ENCODE assay signal across 9 cellular contexts in the genomic region with DNA sequence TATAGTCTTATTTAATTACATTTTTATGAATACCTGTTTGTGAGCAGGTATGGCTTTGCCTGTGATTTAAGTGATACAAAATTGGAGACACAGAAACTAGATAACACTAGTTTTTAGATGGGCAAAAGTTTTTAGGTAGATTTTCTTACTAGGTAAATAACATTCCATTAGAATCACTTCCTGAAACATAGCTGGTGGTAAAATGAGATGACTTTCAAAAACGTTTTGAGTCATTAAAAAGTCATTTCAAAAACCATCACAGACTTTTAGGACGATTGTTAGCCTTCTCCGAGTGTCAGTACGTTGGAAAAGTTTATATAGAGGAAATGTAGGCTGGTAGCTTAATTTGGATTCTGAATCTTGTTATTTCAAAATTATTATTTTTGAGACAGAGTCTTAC. TPM values are rescaled to one million over a fixed set of nuclear protein-coding genes. Genes with fewer than 3 reads are reported as not detected.
DNase-seq lines count a peak whose midpoint lies in the region; ATAC-seq and TF ChIP-seq lines count a peak whose summit lies in the region.
"Had no signal": no experiment of that assay in that cellular context is flagged by ENCODE, and none has a peak within 500 bp of the region (broad histone marks: within the 10 kb centered on the region; RNA-seq: fewer than 3 reads in every experiment).

No MANE protein-coding gene starts in this region.

- BruUV-seq in IMR-90 (replicated peaks; lab: Mats Ljungman, UMichigan): no TSS peak

- no peak overlapping the region for H2BK120ac ChIP-seq in IMR-90 (ENCODE audit: low read depth, low read length)

- no peak overlapping the region for H2BK15ac ChIP-seq in IMR-90 (ENCODE audit: low read depth, low read length)

- ATAC-seq in IMR-90 (ENCODE audit: low read depth): no peak
- ATAC-seq in HG02798 (IDR thresholded peaks at IDR 0.05; ENCODE audit: poor library complexity, unreplicated experiment): no peak
- no peak for ATAC-seq in activated CD8-positive, alpha-beta memory T cell treated with anti-CD3 and anti-CD28 coated beads, Interleukin-2, amount 10 ng/mL, durations not matched to agents 7 days and 5 days

- dilution Hi-C loops in IMR-90 (cut with HindIII; ENCODE audit: low sequenced_read_pairs, unreplicated experiment): no loop called here

- H3K79me1 ChIP-seq in IMR-90 (ENCODE audit: low read depth in 1 of 2, low read length in 2 of 2): peaks cover 16 to 41% of the 10 kb centered on the region in 2 experiments; a peak in 3 of 4 replicates

- H3K9me3 ChIP-seq in BLaER1 (no peaks in the 10 kb centered on the region), IMR-90 (ENCODE audit: control insufficient read depth, insufficient read depth, low read length) (no peaks in the 10 kb centered on the region)

- no peak overlapping the region for H2AK9ac ChIP-seq in IMR-90 (replicated peaks; ENCODE audit: low read depth, low read length, poor library complexity)

- no peak overlapping the region; a peak in 1 of 4 replicates for H4K8ac ChIP-seq in IMR-90 (ENCODE audit: low read depth in 2 of 2, low read length in 2 of 2)

- no peak overlapping the region for H2AK5ac ChIP-seq in IMR-90 (ENCODE audit: low read depth, low read length)

- no peaks in the 10 kb centered on the region for H3K27me3 ChIP-seq in BLaER1
- H3K27me3 ChIP-seq in IMR-90 (ENCODE audit: control insufficient read depth, insufficient read depth, low read length): no peaks in the 10 kb centered on the region

- peaks cover 4% of the 10 kb centered on the region for H3K9me3 Mint-ChIP-seq in nephron progenitor cell
- H3K9me3 Mint-ChIP-seq in activated CD8-positive, alpha-beta memory T cell treated with anti-CD3 and anti-CD28 coated beads, Interleukin-2, amount 10 ng/mL, durations not matched to agents 7 days and 5 days (ENCODE audit: low read depth): no peaks in the 10 kb centered on the region

- TF ChIP-seq CTCF in IMR-90 (conservative IDR thresholded peaks at IDR 0.05; ENCODE audit: low read depth, low read length) (no peak), cardiac fibroblast (IDR thresholded peaks at IDR 0.05; ENCODE audit: low read depth, low read length) (no peak), nephron progenitor cell (IDR thresholded peaks at IDR 0.05) (no peak)

- H3K4me2 ChIP-seq in BLaER1 (peak overlapping the region; percentile 94), IMR-90 (ENCODE audit: low read depth, low read length) (no peak overlapping the region; the same call in 1 of the 2 replicates)

- H3K4me1 ChIP-seq in BLaER1 (peaks cover 48% of the 10 kb centered on the region), IMR-90 (ENCODE audit: control insufficient read depth, insufficient read depth, low read length) (peaks cover 10% of the 10 kb centered on the region)

- H3K27me3 Mint-ChIP-seq in nephron progenitor cell (ENCODE audit: low read depth, poor library complexity): no peaks in the 10 kb centered on the region
- no peaks in the 10 kb centered on the region for H3K27me3 Mint-ChIP-seq in activated CD8-positive, alpha-beta memory T cell treated with anti-CD3 and anti-CD28 coated beads, Interleukin-2, amount 10 ng/mL, durations not matched to agents 7 days and 5 days

- peaks cover 35% of the 10 kb centered on the region for H3K4me1 Mint-ChIP-seq in nephron progenitor cell
- H3K4me1 Mint-ChIP-seq in activated CD8-positive, alpha-beta memory T cell treated with anti-CD3 and anti-CD28 coated beads, Interleukin-2, amount 10 ng/mL, durations not matched to agents 7 days and 5 days: peaks cover 28% of the 10 kb centered on the region

- peak overlapping the region; percentile 96 for H3K4me3 ChIP-seq in BLaER1
- peak overlapping the region; percentile 76 for H3K4me3 ChIP-seq in IMR-90 (ENCODE audit: insufficient read depth, low read depth, low read length)
- H3K4me3 ChIP-seq in cardiac fibroblast (replicated peaks in 1 of 2; ENCODE audit: low read depth in 2 of 2, low read length in 2 of 2): peak overlapping the region; percentile 59 to 67

- H3K4ac ChIP-seq in IMR-90 (ENCODE audit: low read depth, low read length): no peak overlapping the region

- H2BK20ac ChIP-seq in IMR-90 (ENCODE audit: low read depth, low read length): no peak overlapping the region

- H3K9me1 ChIP-seq in IMR-90 (ENCODE audit: insufficient read depth, low read length): peaks cover 15% of the 10 kb centered on the region

- H4K20me1 ChIP-seq in BLaER1 (peaks cover 46% of the 10 kb centered on the region), IMR-90 (ENCODE audit: insufficient read depth, low read length) (peaks cover 8% of the 10 kb centered on the region; the same call in 1 of the 2 replicates)

- H2AFZ ChIP-seq in IMR-90 (replicated peaks; ENCODE audit: low read length, poor library complexity): no peak overlapping the region

- no peak overlapping the region for H3K18ac ChIP-seq in IMR-90 (ENCODE audit: low read depth, low read length)

- TF ChIP-seq RAD21 in IMR-90 (IDR thresholded peaks at IDR 0.05; ENCODE audit: low read length): no peak

- no peak overlapping the region for H2BK5ac ChIP-seq in IMR-90 (ENCODE audit: low read depth, low read length, poor library complexity, severe bottlenecking)

- H3K27ac Mint-ChIP-seq in nephron progenitor cell: no peak overlapping the region
- no peak overlapping the region for H3K27ac Mint-ChIP-seq in activated CD8-positive, alpha-beta memory T cell treated with anti-CD3 and anti-CD28 coated beads, Interleukin-2, amount 10 ng/mL, durations not matched to agents 7 days and 5 days

- POLR2A ChIA-PET in IMR-90 (lab: Charles Lee; ENCODE audit: unreplicated experiment): no interaction called here

- H3K4me3 Mint-ChIP-seq in nephron progenitor cell: peak overlapping the region; percentile 83
- no peak overlapping the region for H3K4me3 Mint-ChIP-seq in activated CD8-positive, alpha-beta memory T cell treated with anti-CD3 and anti-CD28 coated beads, Interleukin-2, amount 10 ng/mL, durations not matched to agents 7 days and 5 days

- H3K9ac ChIP-seq in BLaER1: peak overlapping the region; percentile 92
- no peak overlapping the region; the same call in 1 of the 2 replicates for H3K9ac ChIP-seq in IMR-90 (ENCODE audit: low read depth, low read length)

- no peak overlapping the region for H3K14ac ChIP-seq in IMR-90 (replicated peaks; ENCODE audit: low read depth, low read length)

- CTCF ChIA-PET in IMR-90 (lab: Yijun Ruan, JAX): interaction anchor here (0.6 to 1.9 kb wide), 6 partner anchors 41 to 608 kb away, joined by 3 to 9 read pairs (median 6); no protein-coding TSS in a partner anchor
- CTCF ChIA-PET in activated CD8-positive, alpha-beta memory T cell treated with anti-CD3 and anti-CD28 coated beads, Interleukin-2, amount 10 ng/mL, durations not matched to agents 7 days and 5 days (lab: Charles Lee): interaction anchor here (0.7 to 2.7 kb wide), 16 partner anchors 10 to 377 kb away, joined by 3 to 14 read pairs (median 4); a partner anchor contains a TSS

- H4K91ac ChIP-seq in IMR-90 (ENCODE audit: insufficient read depth, low read depth, low read length): no peak overlapping the region

- TF ChIP-seq POLR2A in IMR-90 (IDR thresholded peaks at IDR 0.05; ENCODE audit: low read depth, low read length): no peak

- no peak overlapping the region for H4K5ac ChIP-seq in IMR-90 (ENCODE audit: low read depth, low read length)

- H3K56ac ChIP-seq in IMR-90 (ENCODE audit: extremely low read depth, insufficient read depth, low read length): no peak overlapping the region

- intact Hi-C loops in IMR-90 (cut with micrococcal nuclease): loop anchor here (1.0 to 2.0 kb wide), 2 partner anchors 26 to 57 kb away; no protein-coding TSS in a partner anchor

- no peak overlapping the region for H3K27ac ChIP-seq in BLaER1
- H3K27ac ChIP-seq in IMR-90 (ENCODE audit: insufficient read depth, low read length): no peak overlapping the region

- DNase-seq in IMR-90 (no peak), cardiac fibroblast (ENCODE audit: low read depth in 2 of 2) (peak in 1 of 2 donors; percentile 25), nephron progenitor cell (no peak), AG20443 (ENCODE audit: low spot score) (no peak)
- no peak for DNase-seq in activated CD4-positive, alpha-beta T cell treated with anti-CD3 and anti-CD28 coated beads, Interleukin-2, amount 50 U/mL, for 48 hours
- no peak for DNase-seq in activated CD8-positive, alpha-beta memory T cell treated with anti-CD3 and anti-CD28 coated beads, Interleukin-2, amount 10 ng/mL, durations not matched to agents 7 days and 5 days

- no peak overlapping the region for H3K23ac ChIP-seq in IMR-90 (ENCODE audit: low read depth, low read length)

- H3K36me3 ChIP-seq in BLaER1: 0 out of 2 replicates have a peak, but pooled peaks cover 9% of the 10 kb centered on the region
- H3K36me3 ChIP-seq in IMR-90 (ENCODE audit: control insufficient read depth, insufficient read depth, low read length): no peaks in the 10 kb centered on the region

- H3K36me3 Mint-ChIP-seq in nephron progenitor cell (ENCODE audit: low read depth): no peaks in the 10 kb centered on the region
- H3K36me3 Mint-ChIP-seq in activated CD8-positive, alpha-beta memory T cell treated with anti-CD3 and anti-CD28 coated beads, Interleukin-2, amount 10 ng/mL, durations not matched to agents 7 days and 5 days: peaks cover 2% of the 10 kb centered on the region

- no CpG with 5 or more reads among the region's 4 CpGs for WGBS in IMR-90 (ENCODE audit: extremely low coverage in 2 of 2, insufficient read length in 1 of 2), 2 experiments

- in situ Hi-C loops in IMR-90 (cut with MboI; ENCODE audit: low sequenced_read_pairs): no loop called here

TF ChIP-seq in IMR-90, 13 proteins besides CTCF, POLR2A, EP300 and RAD21 (continues in another document):
- TF ChIP-seq RFX5 (IDR thresholded peaks at IDR 0.05; ENCODE audit: low read depth, low read length): no peak
- TF ChIP-seq FOS (IDR thresholded peaks at IDR 0.05; ENCODE audit: low read depth, low read length): no peak
- no peak for TF ChIP-seq MXI1 (IDR thresholded peaks at IDR 0.05; ENCODE audit: borderline replicate concordance, low read depth, low read length)
- no peak for TF ChIP-seq CHD1 (IDR thresholded peaks at IDR 0.05; ENCODE audit: low read depth, low read length)
- TF ChIP-seq, protein P1, sequence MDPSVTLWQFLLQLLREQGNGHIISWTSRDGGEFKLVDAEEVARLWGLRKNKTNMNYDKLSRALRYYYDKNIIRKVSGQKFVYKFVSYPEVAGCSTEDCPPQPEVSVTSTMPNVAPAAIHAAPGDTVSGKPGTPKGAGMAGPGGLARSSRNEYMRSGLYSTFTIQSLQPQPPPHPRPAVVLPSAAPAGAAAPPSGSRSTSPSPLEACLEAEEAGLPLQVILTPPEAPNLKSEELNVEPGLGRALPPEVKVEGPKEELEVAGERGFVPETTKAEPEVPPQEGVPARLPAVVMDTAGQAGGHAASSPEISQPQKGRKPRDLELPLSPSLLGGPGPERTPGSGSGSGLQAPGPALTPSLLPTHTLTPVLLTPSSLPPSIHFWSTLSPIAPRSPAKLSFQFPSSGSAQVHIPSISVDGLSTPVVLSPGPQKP (IDR thresholded peaks at IDR 0.05; ENCODE audit: borderline replicate concordance, low read depth, low read length): no peak
- TF ChIP-seq MAFK (IDR thresholded peaks at IDR 0.05; ENCODE audit: low read depth, low read length): no peak
- TF ChIP-seq SMC3 (IDR thresholded peaks at IDR 0.05; ENCODE audit: low read depth, low read length): no peak

RNA-seq across cellular contexts. Expression of a gene that starts 18.3 kb away (rescaled TPM):
- total RNA-seq in IMR-90 (2012; rRNA removed): not detected in 2 replicates
- not detected in 2 replicates for polyA plus RNA-seq in IMR-90 (2012; rRNA removed)
- polyA plus RNA-seq in IMR-90 (2012; cell fraction: cytosol; rRNA removed): not detected in 2 replicates
- polyA plus RNA-seq in IMR-90 (2012; cell fraction: nucleus; rRNA removed; ENCODE audit: low replicate concordance): not detected in 2 replicates
- 1 to 10 TPM in 1 of 2 experiments, under 1 TPM in 1; 0.56 to 2.6 TPM for total RNA-seq in activated CD8-positive, alpha-beta memory T cell treated with anti-CD3 and anti-CD28 coated beads, Interleukin-2, amount 10 ng/mL, durations not matched to agents 7 days and 5 days
- total RNA-seq: lower leg skin had no signal
